In the genomic region with DNA sequence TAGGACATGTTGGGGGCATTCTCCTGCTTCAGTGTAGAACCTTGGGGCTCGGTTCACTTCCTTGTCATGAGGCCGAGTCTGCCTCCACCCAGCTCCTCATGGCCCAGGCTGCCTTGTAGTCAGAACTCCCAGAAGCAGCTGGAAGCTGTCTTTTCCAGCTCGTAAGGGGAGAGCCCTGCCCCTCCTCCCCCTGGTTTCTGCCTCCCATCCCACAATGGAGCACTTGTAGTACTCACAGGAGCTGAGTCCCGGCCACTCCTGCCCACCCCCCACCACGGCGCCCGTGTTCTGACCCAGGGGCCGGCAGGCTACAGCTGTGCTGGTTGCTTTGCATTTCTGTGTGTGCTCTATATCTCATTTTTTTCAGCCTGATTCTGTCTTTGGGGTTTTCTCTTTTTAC, we compare ENCODE assay signal across 19 cellular contexts. TPM values are rescaled to one million over a fixed set of nuclear protein-coding genes. Genes with fewer than 3 reads are reported as not detected.
A peak's percentile ranks its signal among the peaks of the same experiment; 100 is the strongest.
DNase-seq lines count a peak whose midpoint lies in the region; ATAC-seq and TF ChIP-seq lines count a peak whose summit lies in the region.
"Had no signal": no experiment of that assay in that cellular context is flagged by ENCODE, and none has a peak within 500 bp of the region (broad histone marks: within the 10 kb centered on the region; RNA-seq: fewer than 3 reads in every experiment).

No MANE protein-coding gene starts in this region.

- no peak for TF ChIP-seq POLR2A in upper lobe of left lung (IDR thresholded peaks at IDR 0.05)

- H3K27me3 ChIP-seq in dorsolateral prefrontal cortex = peaks cover 0 to 73% (median 12%) of the 10 kb centered on the region in 45 donors
- H3K27me3 ChIP-seq in left ventricle myocardium inferior (ENCODE audit: low read depth) = no peaks in the 10 kb centered on the region
- H3K27me3 ChIP-seq in upper lobe of left lung = no peaks in the 10 kb centered on the region
- H3K27me3 ChIP-seq: body of pancreas, SJSA1 had no signal

- H3K4me3 Mint-ChIP-seq in nephron = no peak overlapping the region
- H3K4me3 Mint-ChIP-seq: activated naive CD4-positive, alpha-beta T cell treated with anti-CD3 and anti-CD28 coated beads for 36 hours had no signal

- peak overlapping the region in 14 of 59 donors; percentile 22 to 67 (median 48) for H3K27ac ChIP-seq in dorsolateral prefrontal cortex
- peak overlapping the region; percentile 52 for H3K27ac ChIP-seq in left ventricle myocardium inferior (replicated peaks)
- no peak overlapping the region for H3K27ac ChIP-seq in upper lobe of left lung
- H3K27ac ChIP-seq: BLaER1, body of pancreas, parathyroid adenoma, SJSA1 had no signal

- H3K36me3 ChIP-seq in left ventricle myocardium inferior (no peaks in the 10 kb centered on the region), upper lobe of left lung (no peaks in the 10 kb centered on the region)
- H3K36me3 ChIP-seq: BLaER1, SJSA1 had no signal

- H3K9me3 ChIP-seq in left ventricle myocardium inferior (replicated peaks) (no peaks in the 10 kb centered on the region), upper lobe of left lung (no peaks in the 10 kb centered on the region)
- H3K9me3 ChIP-seq: BLaER1, body of pancreas, SJSA1 had no signal

- no peaks in the 10 kb centered on the region for H3K27me3 Mint-ChIP-seq in nephron (ENCODE audit: low read depth)

- no peaks in the 10 kb centered on the region for H3K4me1 ChIP-seq in left ventricle myocardium inferior
- no peaks in the 10 kb centered on the region for H3K4me1 ChIP-seq in upper lobe of left lung
- H3K4me1 ChIP-seq: BLaER1, body of pancreas, parathyroid adenoma, SJSA1 had no signal

- intact Hi-C loops in dorsolateral prefrontal cortex (cut with DNase I) = no loop called here
- intact Hi-C loops in left ventricle myocardium inferior (cut with micrococcal nuclease) = no loop called here

- peak overlapping the region in 1 of 59 donors; percentile 16 for H3K4me3 ChIP-seq in dorsolateral prefrontal cortex
- no peak overlapping the region for H3K4me3 ChIP-seq in left ventricle myocardium inferior
- no peak overlapping the region for H3K4me3 ChIP-seq in upper lobe of left lung
- H3K4me3 ChIP-seq: BLaER1, body of pancreas, SJSA1 had no signal

- DNase-seq in dorsolateral prefrontal cortex = peak in 9 of 10 donors; percentile 57 to 77 (median 71)
- DNase-seq in left ventricle myocardium inferior = peak; percentile 33
- DNase-seq in upper lobe of left lung = peak in 1 of 2 donors; percentile 69
- DNase-seq in NCI-H146 (lab: John Stamatoyannopoulos, UW) = no peak
- DNase-seq: activated CD4-positive, alpha-beta T cell treated with anti-CD3 and anti-CD28 coated beads for 1 hour; activated CD8-positive, alpha-beta memory T cell treated with anti-CD3 and anti-CD28 coated beads, Interleukin-2, amount 50 U/mL, for 48 hours; activated naive CD4-positive, alpha-beta T cell treated with anti-CD3 and anti-CD28 coated beads for 36 hours; HCEC 1CT; NCI-H1694 treated with DMSO at 0.1 percent for 48 hours; NCI-H524; stimulated activated CD4-positive, alpha-beta T cell treated with anti-CD3 and anti-CD28 coated beads, Interleukin-12 subunit alpha, Interleukin-12 subunit beta, amount 100 ng/mL, for 4 hours; T1000 had no signal

- ATAC-seq in upper lobe of left lung (ENCODE audit: low FRiP score in 2 of 2) = peak; percentile 13 to 23
- ATAC-seq in GM19397 (IDR thresholded peaks at IDR 0.05; ENCODE audit: unreplicated experiment) = no peak
- no peak for ATAC-seq in GM21423 (IDR thresholded peaks at IDR 0.05; ENCODE audit: unreplicated experiment)
- ATAC-seq: body of pancreas had no signal

- TF ChIP-seq CTCF in dorsolateral prefrontal cortex (IDR thresholded peaks at IDR 0.05 in 54 of 56, conservative IDR thresholded peaks at IDR 0.05 in 2 of 56; ENCODE audit: low read depth in 1 of 56, partially characterized antibody in 56 of 56) = no peak
- TF ChIP-seq CTCF in left ventricle myocardium inferior (IDR thresholded peaks at IDR 0.05; ENCODE audit: borderline replicate concordance) = no peak
- no peak for TF ChIP-seq CTCF in nephron (IDR thresholded peaks at IDR 0.05; ENCODE audit: unreplicated experiment in 3 of 3)
- TF ChIP-seq CTCF in upper lobe of left lung (IDR thresholded peaks at IDR 0.05) = no peak

- WGBS in upper lobe of left lung, 2 donors = 38 to 62% methylated on average over 5 to 8 of the region's 8 CpGs

- peaks cover 15% of the 10 kb centered on the region for H3K4me1 Mint-ChIP-seq in nephron

- no peak for TF ChIP-seq EP300 in upper lobe of left lung (IDR thresholded peaks at IDR 0.05)

- H3K27ac Mint-ChIP-seq in nephron = peak overlapping the region; percentile 83 to 94 (median 92)
- H3K27ac Mint-ChIP-seq: activated naive CD4-positive, alpha-beta T cell treated with anti-CD3 and anti-CD28 coated beads for 36 hours had no signal

- no peaks in the 10 kb centered on the region for H3K36me3 Mint-ChIP-seq in nephron (ENCODE audit: low read depth)

- H3K9me3 Mint-ChIP-seq in nephron = no peaks in the 10 kb centered on the region
- H3K9me3 Mint-ChIP-seq: activated naive CD4-positive, alpha-beta T cell treated with anti-CD3 and anti-CD28 coated beads for 36 hours had no signal

RNA-seq across cellular contexts. Expression of a gene that starts 24.7 kb away (rescaled TPM):
- total RNA-seq in dorsolateral prefrontal cortex = 10 to 100 TPM; 38.6 to 97.7 (median 68.0) TPM
- total RNA-seq in left ventricle myocardium inferior = 18.2 TPM
- total RNA-seq in upper lobe of left lung = 10 to 100 TPM; 13.8 to 25.9 (median 14.8) TPM

Comparison
In these comparisons a context has a peak if more than half of its experiments do, and no peak if none do; other contexts are left out.
1. ATAC-seq: peak in upper lobe of left lung (2 of 2); none in GM19397 (single experiment) and GM21423 (single experiment).